ENCODE assay signal across 23 cellular contexts in the genomic region with DNA sequence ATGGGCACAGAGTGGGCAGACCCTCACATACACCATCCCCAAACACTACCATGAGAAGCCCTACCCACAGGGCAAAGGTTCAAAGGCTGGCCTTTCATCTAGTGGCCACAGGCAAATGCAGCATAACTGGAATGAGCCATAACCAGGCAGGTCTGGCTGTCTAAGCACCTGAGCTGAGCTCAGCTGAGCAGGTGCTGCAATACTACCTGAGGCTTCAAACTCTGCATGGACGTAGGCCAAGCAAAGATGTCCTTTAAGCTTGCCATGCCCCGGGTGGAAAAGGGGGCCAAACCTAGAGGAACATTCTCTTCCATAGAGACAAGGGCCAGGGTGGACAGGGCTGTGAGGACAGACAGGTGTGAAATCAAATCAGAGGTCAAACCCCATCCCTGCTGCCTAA.
DNase-seq lines count a peak whose midpoint lies in the region; ATAC-seq and TF ChIP-seq lines count a peak whose summit lies in the region.
"Had no signal": no experiment of that assay in that cellular context is flagged by ENCODE, and none has a peak within 500 bp of the region (broad histone marks: within the 10 kb centered on the region; RNA-seq: fewer than 3 reads in every experiment).

No MANE protein-coding gene starts in this region.

- no peaks in the 10 kb centered on the region for H3K9me3 Mint-ChIP-seq in stimulated activated naive CD8-positive, alpha-beta T cell treated with anti-CD3 and anti-CD28 coated beads, Interleukin-15, amount 100 ng/mL, for 72 hours
- H3K9me3 Mint-ChIP-seq in endothelial cell (ENCODE audit: unreplicated experiment), result no peaks in the 10 kb centered on the region
- H3K9me3 Mint-ChIP-seq in WTC11, result no peaks in the 10 kb centered on the region
- H3K9me3 Mint-ChIP-seq: CD14-positive monocyte; HFFc6; neural progenitor cell; stimulated activated naive B cell treated with anti-CD40 and anti-IgM and Interleukin-4, amounts not matched to agents 10 μg/mL and 1 μg/mL and 100 μg/mL, for 72 hours had no signal

- CTCF ChIA-PET in WTC11 (lab: Charles Lee), result no interaction called here

- H3K4me3 Mint-ChIP-seq in stimulated activated naive CD8-positive, alpha-beta T cell treated with anti-CD3 and anti-CD28 coated beads, Interleukin-15, amount 100 ng/mL, for 72 hours, result no peak overlapping the region
- H3K4me3 Mint-ChIP-seq in endothelial cell (ENCODE audit: unreplicated experiment), result peak overlapping the region; percentile 73
- no peak overlapping the region for H3K4me3 Mint-ChIP-seq in WTC11
- H3K4me3 Mint-ChIP-seq: CD14-positive monocyte; HFFc6; neural progenitor cell; stimulated activated naive B cell treated with anti-CD40 and anti-IgM and Interleukin-4, amounts not matched to agents 10 μg/mL and 1 μg/mL and 100 μg/mL, for 72 hours had no signal

- DNase-seq in NCI-H146 (lab: John Stamatoyannopoulos, UW), result peak; percentile 22
- no peak for DNase-seq in NCI-H146 treated with DMSO at 0.1 percent for 48 hours (lab: John Stamatoyannopoulos, UW; ENCODE audit: unreplicated experiment)
- DNase-seq in stimulated activated naive CD8-positive, alpha-beta T cell treated with anti-CD3 and anti-CD28 coated beads, Interleukin-15, amount 100 ng/mL, for 72 hours, result peak in 1 of 2 donors; percentile 6
- no peak for DNase-seq in stimulated activated naive CD8-positive, alpha-beta T cell treated with anti-CD3 and anti-CD28 coated beads, Interleukin-15, Interleukin-2, amounts not matched to agents 100 U/mL and 50 U/mL, for 24 hours
- DNase-seq in endothelial cell (ENCODE audit: low spot score), result no peak
- no peak for DNase-seq in WTC11 (ENCODE audit: low spot score)
- DNase-seq in NCI-H69 (lab: John Stamatoyannopoulos, UW), result no peak
- DNase-seq in activated gamma-delta T cell (lab: John Stamatoyannopoulos, UW), result no peak
- DNase-seq: activated CD4-positive, alpha-beta T cell treated with anti-CD3 and anti-CD28 coated beads, Interleukin-2, amount 50 U/mL, for 1 hour; activated CD4-positive, CD25-positive, alpha-beta regulatory T cell; activated naive CD4-positive, alpha-beta T cell treated with anti-CD3 and anti-CD28 coated beads, Interleukin-2, amount 50 U/mL, for 16 hours; Calu3; GOT3; HFFc6; hippocampal formation; left cardiac atrium; NCI-H1930; PC-9; SK-N-SH; small intestine; stimulated activated naive B cell treated with anti-CD40 and anti-IgM and Interleukin-4, amounts not matched to agents 10 μg/mL and 1 μg/mL and 100 μg/mL, for 72 hours had no signal

- POLR2A ChIA-PET in WTC11 (lab: Charles Lee), result no interaction called here

- no peaks in the 10 kb centered on the region for H3K4me1 Mint-ChIP-seq in stimulated activated naive CD8-positive, alpha-beta T cell treated with anti-CD3 and anti-CD28 coated beads, Interleukin-15, amount 100 ng/mL, for 72 hours
- H3K4me1 Mint-ChIP-seq in endothelial cell (ENCODE audit: unreplicated experiment) (peaks cover 16% of the 10 kb centered on the region), WTC11 (no peaks in the 10 kb centered on the region)
- H3K4me1 Mint-ChIP-seq: CD14-positive monocyte; stimulated activated naive B cell treated with anti-CD40 and anti-IgM and Interleukin-4, amounts not matched to agents 10 μg/mL and 1 μg/mL and 100 μg/mL, for 72 hours had no signal

- peaks cover 27% of the 10 kb centered on the region for H3K36me3 Mint-ChIP-seq in endothelial cell (ENCODE audit: low read depth, unreplicated experiment)
- H3K36me3 Mint-ChIP-seq in WTC11, result peaks cover 18% of the 10 kb centered on the region

- peak overlapping the region; percentile 35 to 55 for H3K27ac Mint-ChIP-seq in stimulated activated naive CD8-positive, alpha-beta T cell treated with anti-CD3 and anti-CD28 coated beads, Interleukin-15, amount 100 ng/mL, for 72 hours
- H3K27ac Mint-ChIP-seq in endothelial cell (ENCODE audit: unreplicated experiment) (peak overlapping the region; percentile 93), WTC11 (no peak overlapping the region; the same call in 1 of the 2 replicates)
- H3K27ac Mint-ChIP-seq: HFFc6; neural progenitor cell; stimulated activated naive B cell treated with anti-CD40 and anti-IgM and Interleukin-4, amounts not matched to agents 10 μg/mL and 1 μg/mL and 100 μg/mL, for 72 hours had no signal

- no peaks in the 10 kb centered on the region for H3K27me3 Mint-ChIP-seq in stimulated activated naive CD8-positive, alpha-beta T cell treated with anti-CD3 and anti-CD28 coated beads, Interleukin-15, amount 100 ng/mL, for 72 hours
- H3K27me3 Mint-ChIP-seq in endothelial cell (ENCODE audit: unreplicated experiment), result peaks cover 15% of the 10 kb centered on the region
- no peaks in the 10 kb centered on the region for H3K27me3 Mint-ChIP-seq in WTC11 (ENCODE audit: low read depth)
- H3K27me3 Mint-ChIP-seq: stimulated activated naive B cell treated with anti-CD40 and anti-IgM and Interleukin-4, amounts not matched to agents 10 μg/mL and 1 μg/mL and 100 μg/mL, for 72 hours had no signal

- ATAC-seq in stimulated activated naive CD8-positive, alpha-beta T cell treated with anti-CD3 and anti-CD28 coated beads, Interleukin-15, amount 100 ng/mL, for 72 hours, result no peak
- ATAC-seq in stimulated activated naive CD8-positive, alpha-beta T cell treated with anti-CD3 and anti-CD28 coated beads, Interleukin-15, Interleukin-2, amounts not matched to agents 100 U/mL and 50 U/mL, for 24 hours, result no peak
- no peak for ATAC-seq in WTC11
- ATAC-seq: left cardiac atrium; stimulated activated naive B cell treated with anti-CD40 and anti-IgM and Interleukin-4, amounts not matched to agents 10 μg/mL and 1 μg/mL and 100 μg/mL, for 72 hours had no signal

- TF ChIP-seq CTCF in endothelial cell (IDR thresholded peaks at IDR 0.05; ENCODE audit: unreplicated experiment) (no peak), WTC11 (IDR thresholded peaks at IDR 0.05) (no peak)

TF ChIP-seq in WTC11, 78 proteins besides CTCF, POLR2A, EP300 and RAD21 (continues in another document):
- TF ChIP-seq, protein P1, sequence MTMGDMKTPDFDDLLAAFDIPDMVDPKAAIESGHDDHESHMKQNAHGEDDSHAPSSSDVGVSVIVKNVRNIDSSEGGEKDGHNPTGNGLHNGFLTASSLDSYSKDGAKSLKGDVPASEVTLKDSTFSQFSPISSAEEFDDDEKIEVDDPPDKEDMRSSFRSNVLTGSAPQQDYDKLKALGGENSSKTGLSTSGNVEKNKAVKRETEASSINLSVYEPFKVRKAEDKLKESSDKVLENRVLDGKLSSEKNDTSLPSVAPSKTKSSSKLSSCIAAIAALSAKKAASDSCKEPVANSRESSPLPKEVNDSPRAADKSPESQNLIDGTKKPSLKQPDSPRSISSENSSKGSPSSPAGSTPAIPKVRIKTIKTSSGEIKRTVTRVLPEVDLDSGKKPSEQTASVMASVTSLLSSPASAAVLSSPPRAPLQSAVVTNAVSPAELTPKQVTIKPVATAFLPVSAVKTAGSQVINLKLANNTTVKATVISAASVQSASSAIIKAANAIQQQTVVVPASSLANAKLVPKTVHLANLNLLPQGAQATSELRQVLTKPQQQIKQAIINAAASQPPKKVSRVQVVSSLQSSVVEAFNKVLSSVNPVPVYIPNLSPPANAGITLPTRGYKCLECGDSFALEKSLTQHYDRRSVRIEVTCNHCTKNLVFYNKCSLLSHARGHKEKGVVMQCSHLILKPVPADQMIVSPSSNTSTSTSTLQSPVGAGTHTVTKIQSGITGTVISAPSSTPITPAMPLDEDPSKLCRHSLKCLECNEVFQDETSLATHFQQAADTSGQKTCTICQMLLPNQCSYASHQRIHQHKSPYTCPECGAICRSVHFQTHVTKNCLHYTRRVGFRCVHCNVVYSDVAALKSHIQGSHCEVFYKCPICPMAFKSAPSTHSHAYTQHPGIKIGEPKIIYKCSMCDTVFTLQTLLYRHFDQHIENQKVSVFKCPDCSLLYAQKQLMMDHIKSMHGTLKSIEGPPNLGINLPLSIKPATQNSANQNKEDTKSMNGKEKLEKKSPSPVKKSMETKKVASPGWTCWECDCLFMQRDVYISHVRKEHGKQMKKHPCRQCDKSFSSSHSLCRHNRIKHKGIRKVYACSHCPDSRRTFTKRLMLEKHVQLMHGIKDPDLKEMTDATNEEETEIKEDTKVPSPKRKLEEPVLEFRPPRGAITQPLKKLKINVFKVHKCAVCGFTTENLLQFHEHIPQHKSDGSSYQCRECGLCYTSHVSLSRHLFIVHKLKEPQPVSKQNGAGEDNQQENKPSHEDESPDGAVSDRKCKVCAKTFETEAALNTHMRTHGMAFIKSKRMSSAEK (CRISPR knock-in tag; IDR thresholded peaks at IDR 0.05; ENCODE audit: borderline replicate concordance), result no peak
- TF ChIP-seq, protein P2, sequence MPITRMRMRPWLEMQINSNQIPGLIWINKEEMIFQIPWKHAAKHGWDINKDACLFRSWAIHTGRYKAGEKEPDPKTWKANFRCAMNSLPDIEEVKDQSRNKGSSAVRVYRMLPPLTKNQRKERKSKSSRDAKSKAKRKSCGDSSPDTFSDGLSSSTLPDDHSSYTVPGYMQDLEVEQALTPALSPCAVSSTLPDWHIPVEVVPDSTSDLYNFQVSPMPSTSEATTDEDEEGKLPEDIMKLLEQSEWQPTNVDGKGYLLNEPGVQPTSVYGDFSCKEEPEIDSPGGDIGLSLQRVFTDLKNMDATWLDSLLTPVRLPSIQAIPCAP (CRISPR knock-in tag; IDR thresholded peaks at IDR 0.05), result no peak
- TF ChIP-seq, protein P3, sequence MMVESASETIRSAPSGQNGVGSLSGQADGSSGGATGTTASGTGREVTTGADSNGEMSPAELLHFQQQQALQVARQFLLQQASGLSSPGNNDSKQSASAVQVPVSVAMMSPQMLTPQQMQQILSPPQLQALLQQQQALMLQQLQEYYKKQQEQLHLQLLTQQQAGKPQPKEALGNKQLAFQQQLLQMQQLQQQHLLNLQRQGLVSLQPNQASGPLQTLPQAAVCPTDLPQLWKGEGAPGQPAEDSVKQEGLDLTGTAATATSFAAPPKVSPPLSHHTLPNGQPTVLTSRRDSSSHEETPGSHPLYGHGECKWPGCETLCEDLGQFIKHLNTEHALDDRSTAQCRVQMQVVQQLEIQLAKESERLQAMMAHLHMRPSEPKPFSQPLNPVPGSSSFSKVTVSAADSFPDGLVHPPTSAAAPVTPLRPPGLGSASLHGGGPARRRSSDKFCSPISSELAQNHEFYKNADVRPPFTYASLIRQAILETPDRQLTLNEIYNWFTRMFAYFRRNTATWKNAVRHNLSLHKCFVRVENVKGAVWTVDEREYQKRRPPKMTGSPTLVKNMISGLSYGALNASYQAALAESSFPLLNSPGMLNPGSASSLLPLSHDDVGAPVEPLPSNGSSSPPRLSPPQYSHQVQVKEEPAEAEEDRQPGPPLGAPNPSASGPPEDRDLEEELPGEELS (CRISPR knock-in tag; IDR thresholded peaks at IDR 0.05), result no peak
- TF ChIP-seq, protein P4, sequence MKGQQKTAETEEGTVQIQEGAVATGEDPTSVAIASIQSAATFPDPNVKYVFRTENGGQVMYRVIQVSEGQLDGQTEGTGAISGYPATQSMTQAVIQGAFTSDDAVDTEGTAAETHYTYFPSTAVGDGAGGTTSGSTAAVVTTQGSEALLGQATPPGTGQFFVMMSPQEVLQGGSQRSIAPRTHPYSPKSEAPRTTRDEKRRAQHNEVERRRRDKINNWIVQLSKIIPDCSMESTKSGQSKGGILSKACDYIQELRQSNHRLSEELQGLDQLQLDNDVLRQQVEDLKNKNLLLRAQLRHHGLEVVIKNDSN (CRISPR knock-in tag; IDR thresholded peaks at IDR 0.05), result no peak
